ENCODE assay signal across 1 cellular context in the genomic region with DNA sequence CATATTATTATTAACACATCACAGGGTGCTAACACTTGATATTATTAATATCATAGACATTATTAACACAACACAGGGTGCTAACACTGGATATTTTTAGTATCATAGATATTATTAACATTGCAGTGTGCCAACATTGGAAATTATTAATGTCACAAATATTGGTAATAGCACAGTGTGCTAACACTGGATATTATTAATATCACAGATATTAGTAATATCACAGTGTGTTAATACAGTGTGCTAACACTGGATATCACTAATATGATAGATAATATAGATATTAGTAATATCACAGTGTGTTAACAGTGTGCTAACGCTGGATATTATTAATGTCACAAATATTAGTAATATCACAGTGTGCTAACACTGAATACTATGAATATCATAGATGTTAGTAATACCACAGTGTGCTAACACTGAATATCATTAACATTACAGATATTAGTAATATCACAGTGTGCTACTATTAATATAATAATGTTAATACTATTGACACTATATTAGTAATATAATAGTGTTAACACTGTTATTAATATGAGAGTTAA.
TF ChIP-seq lines count a peak whose summit lies in the region.

No MANE protein-coding gene starts in this region.

TF ChIP-seq in K562, 482 proteins besides CTCF, POLR2A, EP300 and RAD21 (continued from another document):
- TF ChIP-seq, protein P1, sequence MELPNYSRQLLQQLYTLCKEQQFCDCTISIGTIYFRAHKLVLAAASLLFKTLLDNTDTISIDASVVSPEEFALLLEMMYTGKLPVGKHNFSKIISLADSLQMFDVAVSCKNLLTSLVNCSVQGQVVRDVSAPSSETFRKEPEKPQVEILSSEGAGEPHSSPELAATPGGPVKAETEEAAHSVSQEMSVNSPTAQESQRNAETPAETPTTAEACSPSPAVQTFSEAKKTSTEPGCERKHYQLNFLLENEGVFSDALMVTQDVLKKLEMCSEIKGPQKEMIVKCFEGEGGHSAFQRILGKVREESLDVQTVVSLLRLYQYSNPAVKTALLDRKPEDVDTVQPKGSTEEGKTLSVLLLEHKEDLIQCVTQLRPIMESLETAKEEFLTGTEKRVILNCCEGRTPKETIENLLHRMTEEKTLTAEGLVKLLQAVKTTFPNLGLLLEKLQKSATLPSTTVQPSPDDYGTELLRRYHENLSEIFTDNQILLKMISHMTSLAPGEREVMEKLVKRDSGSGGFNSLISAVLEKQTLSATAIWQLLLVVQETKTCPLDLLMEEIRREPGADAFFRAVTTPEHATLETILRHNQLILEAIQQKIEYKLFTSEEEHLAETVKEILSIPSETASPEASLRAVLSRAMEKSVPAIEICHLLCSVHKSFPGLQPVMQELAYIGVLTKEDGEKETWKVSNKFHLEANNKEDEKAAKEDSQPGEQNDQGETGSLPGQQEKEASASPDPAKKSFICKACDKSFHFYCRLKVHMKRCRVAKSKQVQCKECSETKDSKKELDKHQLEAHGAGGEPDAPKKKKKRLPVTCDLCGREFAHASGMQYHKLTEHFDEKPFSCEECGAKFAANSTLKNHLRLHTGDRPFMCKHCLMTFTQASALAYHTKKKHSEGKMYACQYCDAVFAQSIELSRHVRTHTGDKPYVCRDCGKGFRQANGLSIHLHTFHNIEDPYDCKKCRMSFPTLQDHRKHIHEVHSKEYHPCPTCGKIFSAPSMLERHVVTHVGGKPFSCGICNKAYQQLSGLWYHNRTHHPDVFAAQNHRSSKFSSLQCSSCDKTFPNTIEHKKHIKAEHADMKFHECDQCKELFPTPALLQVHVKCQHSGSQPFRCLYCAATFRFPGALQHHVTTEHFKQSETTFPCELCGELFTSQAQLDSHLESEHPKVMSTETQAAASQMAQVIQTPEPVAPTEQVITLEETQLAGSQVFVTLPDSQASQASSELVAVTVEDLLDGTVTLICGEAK (IDR thresholded peaks at IDR 0.05) = no peak
- TF ChIP-seq, protein P1 (CRISPR knock-in tag; IDR thresholded peaks at IDR 0.05) = no peak
- TF ChIP-seq, protein P2, sequence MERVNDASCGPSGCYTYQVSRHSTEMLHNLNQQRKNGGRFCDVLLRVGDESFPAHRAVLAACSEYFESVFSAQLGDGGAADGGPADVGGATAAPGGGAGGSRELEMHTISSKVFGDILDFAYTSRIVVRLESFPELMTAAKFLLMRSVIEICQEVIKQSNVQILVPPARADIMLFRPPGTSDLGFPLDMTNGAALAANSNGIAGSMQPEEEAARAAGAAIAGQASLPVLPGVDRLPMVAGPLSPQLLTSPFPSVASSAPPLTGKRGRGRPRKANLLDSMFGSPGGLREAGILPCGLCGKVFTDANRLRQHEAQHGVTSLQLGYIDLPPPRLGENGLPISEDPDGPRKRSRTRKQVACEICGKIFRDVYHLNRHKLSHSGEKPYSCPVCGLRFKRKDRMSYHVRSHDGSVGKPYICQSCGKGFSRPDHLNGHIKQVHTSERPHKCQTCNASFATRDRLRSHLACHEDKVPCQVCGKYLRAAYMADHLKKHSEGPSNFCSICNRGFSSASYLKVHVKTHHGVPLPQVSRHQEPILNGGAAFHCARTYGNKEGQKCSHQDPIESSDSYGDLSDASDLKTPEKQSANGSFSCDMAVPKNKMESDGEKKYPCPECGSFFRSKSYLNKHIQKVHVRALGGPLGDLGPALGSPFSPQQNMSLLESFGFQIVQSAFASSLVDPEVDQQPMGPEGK (CRISPR knock-in tag; IDR thresholded peaks at IDR 0.05; ENCODE audit: borderline replicate concordance) = no peak
TF ChIP-seq in K562: peak in this region for 6.
